1 cellular context compared by ENCODE assay signal in the genomic region with DNA sequence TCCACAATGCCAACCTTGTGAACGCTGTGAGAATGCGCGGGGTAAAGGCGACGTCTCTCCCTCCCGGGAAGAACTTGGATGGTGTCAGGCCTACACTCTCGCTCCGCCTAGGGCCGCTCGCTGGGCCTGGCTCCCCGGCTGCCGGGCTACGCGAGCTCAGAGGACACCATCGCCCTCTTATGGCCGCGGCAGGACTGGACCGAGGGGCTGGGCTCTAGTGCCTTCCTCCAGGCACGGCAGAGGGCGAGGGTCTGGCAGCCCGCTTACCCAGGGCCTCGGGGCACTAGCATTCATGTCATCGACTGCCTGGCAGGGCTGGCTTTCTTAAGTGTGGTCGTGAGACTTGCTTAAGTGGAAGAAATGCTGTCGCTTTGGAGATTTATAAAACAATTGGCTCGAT.
A peak's percentile ranks its signal among the peaks of the same experiment; 100 is the strongest.
TF ChIP-seq lines count a peak whose summit lies in the region.

No MANE protein-coding gene starts in this region.

TF ChIP-seq in GM23338, 12 proteins besides CTCF, POLR2A, EP300 and RAD21 (continued from another document):
- TF ChIP-seq, protein P1, sequence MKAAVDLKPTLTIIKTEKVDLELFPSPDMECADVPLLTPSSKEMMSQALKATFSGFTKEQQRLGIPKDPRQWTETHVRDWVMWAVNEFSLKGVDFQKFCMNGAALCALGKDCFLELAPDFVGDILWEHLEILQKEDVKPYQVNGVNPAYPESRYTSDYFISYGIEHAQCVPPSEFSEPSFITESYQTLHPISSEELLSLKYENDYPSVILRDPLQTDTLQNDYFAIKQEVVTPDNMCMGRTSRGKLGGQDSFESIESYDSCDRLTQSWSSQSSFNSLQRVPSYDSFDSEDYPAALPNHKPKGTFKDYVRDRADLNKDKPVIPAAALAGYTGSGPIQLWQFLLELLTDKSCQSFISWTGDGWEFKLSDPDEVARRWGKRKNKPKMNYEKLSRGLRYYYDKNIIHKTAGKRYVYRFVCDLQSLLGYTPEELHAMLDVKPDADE (IDR thresholded peaks at IDR 0.05): no peak
- TF ChIP-seq, protein P2, sequence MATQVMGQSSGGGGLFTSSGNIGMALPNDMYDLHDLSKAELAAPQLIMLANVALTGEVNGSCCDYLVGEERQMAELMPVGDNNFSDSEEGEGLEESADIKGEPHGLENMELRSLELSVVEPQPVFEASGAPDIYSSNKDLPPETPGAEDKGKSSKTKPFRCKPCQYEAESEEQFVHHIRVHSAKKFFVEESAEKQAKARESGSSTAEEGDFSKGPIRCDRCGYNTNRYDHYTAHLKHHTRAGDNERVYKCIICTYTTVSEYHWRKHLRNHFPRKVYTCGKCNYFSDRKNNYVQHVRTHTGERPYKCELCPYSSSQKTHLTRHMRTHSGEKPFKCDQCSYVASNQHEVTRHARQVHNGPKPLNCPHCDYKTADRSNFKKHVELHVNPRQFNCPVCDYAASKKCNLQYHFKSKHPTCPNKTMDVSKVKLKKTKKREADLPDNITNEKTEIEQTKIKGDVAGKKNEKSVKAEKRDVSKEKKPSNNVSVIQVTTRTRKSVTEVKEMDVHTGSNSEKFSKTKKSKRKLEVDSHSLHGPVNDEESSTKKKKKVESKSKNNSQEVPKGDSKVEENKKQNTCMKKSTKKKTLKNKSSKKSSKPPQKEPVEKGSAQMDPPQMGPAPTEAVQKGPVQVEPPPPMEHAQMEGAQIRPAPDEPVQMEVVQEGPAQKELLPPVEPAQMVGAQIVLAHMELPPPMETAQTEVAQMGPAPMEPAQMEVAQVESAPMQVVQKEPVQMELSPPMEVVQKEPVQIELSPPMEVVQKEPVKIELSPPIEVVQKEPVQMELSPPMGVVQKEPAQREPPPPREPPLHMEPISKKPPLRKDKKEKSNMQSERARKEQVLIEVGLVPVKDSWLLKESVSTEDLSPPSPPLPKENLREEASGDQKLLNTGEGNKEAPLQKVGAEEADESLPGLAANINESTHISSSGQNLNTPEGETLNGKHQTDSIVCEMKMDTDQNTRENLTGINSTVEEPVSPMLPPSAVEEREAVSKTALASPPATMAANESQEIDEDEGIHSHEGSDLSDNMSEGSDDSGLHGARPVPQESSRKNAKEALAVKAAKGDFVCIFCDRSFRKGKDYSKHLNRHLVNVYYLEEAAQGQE (IDR thresholded peaks at IDR 0.05; ENCODE audit: unreplicated experiment): no peak
- TF ChIP-seq POLR2AphosphoS5 (IDR thresholded peaks at IDR 0.05; ENCODE audit: low read depth) (peak; percentile 24; the same call in 1 of the 2 replicates), CREB1 (CRISPR knock-in tag; IDR thresholded peaks at IDR 0.05; ENCODE audit: low read depth) (peak; percentile 42)
